8 cellular contexts compared by ENCODE assay signal in genomic region chr11:1303196-1303821, GRCh38. TPM values are rescaled to one million over a fixed set of nuclear protein-coding genes. Genes with fewer than 3 reads are reported as not detected.
A peak's percentile ranks its signal among the peaks of the same experiment; 100 is the strongest.
DNase-seq lines count a peak whose midpoint lies in the region; ATAC-seq and TF ChIP-seq lines count a peak whose summit lies in the region.

No MANE protein-coding gene starts in this region.

- ATAC-seq in activated CD4-positive, alpha-beta T cell treated with anti-CD3 and anti-CD28 coated beads for 36 hours, result no peak
- ATAC-seq in activated T-cell treated with anti-CD3 and anti-CD28 coated beads, Interleukin-2, amount 50 U/mL, for 72 hours (replicated peaks in 1 of 2), result peak in 1 of 2 donors; percentile 70
- ATAC-seq in GM19023 (IDR thresholded peaks at IDR 0.05; ENCODE audit: unreplicated experiment), result no peak

- no peaks in the 10 kb centered on the region for H3K27me3 Mint-ChIP-seq in activated CD4-positive, alpha-beta T cell treated with anti-CD3 and anti-CD28 coated beads for 36 hours
- H3K27me3 Mint-ChIP-seq in activated T-cell treated with anti-CD3 and anti-CD28 coated beads, Interleukin-2, amount 50 U/mL, for 72 hours (ENCODE audit: low read depth), result no peaks in the 10 kb centered on the region

- peak; percentile 19 for DNase-seq in activated CD4-positive, alpha-beta T cell treated with anti-CD3 and anti-CD28 coated beads for 36 hours
- DNase-seq in activated CD4-positive, alpha-beta T cell treated with anti-CD3 and anti-CD28 coated beads, Interleukin-2, amount 50 U/mL, for 4 hours, result no peak
- peak in 1 of 2 donors; percentile 34 for DNase-seq in activated T-cell treated with anti-CD3 and anti-CD28 coated beads, Interleukin-2, amount 50 U/mL, for 72 hours
- DNase-seq in islet precursor cell (peak; percentile 64), suprapubic skin (ENCODE audit: low spot score in 2 of 2) (peak; percentile 74 to 80)
- no peak for DNase-seq in activated naive CD4-positive, alpha-beta T cell treated with Interleukin-2 at 50 U/mL for 16 hours
- no peak for DNase-seq in stimulated activated CD4-positive, alpha-beta T cell treated with anti-CD3 and anti-CD28 coated beads, Interleukin-15, amount 100 ng/mL, for 24 hours

- H3K36me3 Mint-ChIP-seq in activated CD4-positive, alpha-beta T cell treated with anti-CD3 and anti-CD28 coated beads for 36 hours (ENCODE audit: low read depth), result peaks cover 5% of the 10 kb centered on the region
- H3K36me3 Mint-ChIP-seq in activated T-cell treated with anti-CD3 and anti-CD28 coated beads, Interleukin-2, amount 50 U/mL, for 72 hours (ENCODE audit: insufficient read depth in 2 of 2), result no peaks in the 10 kb centered on the region

- peaks cover 8% of the 10 kb centered on the region for H3K36me3 ChIP-seq in suprapubic skin

- H3K9me3 ChIP-seq in suprapubic skin, result no peaks in the 10 kb centered on the region

- 74% methylated on average over 22 of the region's 24 CpGs for WGBS in suprapubic skin

- no peaks in the 10 kb centered on the region for H3K9me3 Mint-ChIP-seq in activated CD4-positive, alpha-beta T cell treated with anti-CD3 and anti-CD28 coated beads for 36 hours (ENCODE audit: low read depth)
- H3K9me3 Mint-ChIP-seq in activated T-cell treated with anti-CD3 and anti-CD28 coated beads, Interleukin-2, amount 50 U/mL, for 72 hours, result no peaks in the 10 kb centered on the region

- no peak for TF ChIP-seq POLR2A in suprapubic skin (IDR thresholded peaks at IDR 0.05)

- peaks cover 94% of the 10 kb centered on the region for H3K4me1 ChIP-seq in suprapubic skin

- TF ChIP-seq CTCF in suprapubic skin (IDR thresholded peaks at IDR 0.05), result peak; percentile 20 to 35

- TF ChIP-seq EP300 in suprapubic skin (IDR thresholded peaks at IDR 0.05), result no peak

- H3K27ac Mint-ChIP-seq in activated CD4-positive, alpha-beta T cell treated with anti-CD3 and anti-CD28 coated beads for 36 hours, result no peak overlapping the region
- peak overlapping the region; percentile 58 for H3K27ac Mint-ChIP-seq in activated T-cell treated with anti-CD3 and anti-CD28 coated beads, Interleukin-2, amount 50 U/mL, for 72 hours

- POLR2A ChIA-PET in activated CD4-positive, alpha-beta T cell treated with anti-CD3 and anti-CD28 coated beads for 36 hours (lab: Charles Lee), result no interaction called here

- no peak overlapping the region for H3K4me3 Mint-ChIP-seq in activated CD4-positive, alpha-beta T cell treated with anti-CD3 and anti-CD28 coated beads for 36 hours
- H3K4me3 Mint-ChIP-seq in activated T-cell treated with anti-CD3 and anti-CD28 coated beads, Interleukin-2, amount 50 U/mL, for 72 hours, result no peak overlapping the region

- H3K4me1 Mint-ChIP-seq in activated CD4-positive, alpha-beta T cell treated with anti-CD3 and anti-CD28 coated beads for 36 hours, result peaks cover 35% of the 10 kb centered on the region
- H3K4me1 Mint-ChIP-seq in activated T-cell treated with anti-CD3 and anti-CD28 coated beads, Interleukin-2, amount 50 U/mL, for 72 hours (ENCODE audit: low read depth), result peaks cover 21% of the 10 kb centered on the region

- peak overlapping the region; percentile 41 for H3K27ac ChIP-seq in suprapubic skin

- H3K27me3 ChIP-seq in suprapubic skin, result no peaks in the 10 kb centered on the region

- intact Hi-C loops in activated CD4-positive, alpha-beta T cell treated with anti-CD3 and anti-CD28 coated beads for 36 hours (cut with DNase I, micrococcal nuclease), result no loop called here

- no peak overlapping the region for H3K4me3 ChIP-seq in suprapubic skin

- CTCF ChIA-PET in activated CD4-positive, alpha-beta T cell treated with anti-CD3 and anti-CD28 coated beads for 36 hours (lab: Charles Lee), result no interaction called here

RNA-seq across cellular contexts. Expression of gene TOLLIP, which starts 6.1 kb away (rescaled TPM):
- 10 to 100 TPM; 29.6 to 45.8 TPM for total RNA-seq in activated CD4-positive, alpha-beta T cell treated with anti-CD3 and anti-CD28 coated beads for 36 hours
- 10 to 100 TPM; 32.9 to 34.1 TPM for total RNA-seq in activated T-cell treated with anti-CD3 and anti-CD28 coated beads, Interleukin-2, amount 50 U/mL, for 72 hours
- 100 to 1,000 TPM in 2 of 4 donors, 10 to 100 TPM in 2; 96.6 to 105 (median 100) TPM for total RNA-seq in suprapubic skin

Comparison
In these comparisons a context has a peak if more than half of its experiments do, and no peak if none do; other contexts are left out.
1. DNase-seq: peak in activated CD4-positive, alpha-beta T cell treated with anti-CD3 and anti-CD28 coated beads for 36 hours (single experiment), islet precursor cell (single experiment) and suprapubic skin (2 of 2); none in activated CD4-positive, alpha-beta T cell treated with anti-CD3 and anti-CD28 coated beads, Interleukin-2, amount 50 U/mL, for 4 hours (0 of 2), activated naive CD4-positive, alpha-beta T cell treated with Interleukin-2 at 50 U/mL for 16 hours (single experiment) and stimulated activated CD4-positive, alpha-beta T cell treated with anti-CD3 and anti-CD28 coated beads, Interleukin-15, amount 100 ng/mL, for 24 hours (single experiment).